Comparison of ENCODE assay signal across 1 cellular context in genomic region chr9:136585531-136586120, GRCh38.
TF ChIP-seq lines count a peak whose summit lies in the region.

No MANE protein-coding gene starts in this region.

TF ChIP-seq in H1, 55 proteins besides CTCF, POLR2A, EP300 and RAD21:
- TF ChIP-seq JUND (IDR thresholded peaks at IDR 0.05; ENCODE audit: low read length), result no peak
- no peak for TF ChIP-seq BRCA1 (IDR thresholded peaks at IDR 0.05; ENCODE audit: low read depth, low read length)
- TF ChIP-seq KDM1A (IDR thresholded peaks at IDR 0.05; ENCODE audit: borderline replicate concordance, low read length), result no peak
- no peak for TF ChIP-seq CHD1 (IDR thresholded peaks at IDR 0.05; ENCODE audit: low read depth, low read length)
- TF ChIP-seq SP4 (IDR thresholded peaks at IDR 0.05; ENCODE audit: low read length), result no peak
- no peak for TF ChIP-seq TCF12 (IDR thresholded peaks at IDR 0.05; ENCODE audit: low read depth, low read length)
- TF ChIP-seq ASH2L (IDR thresholded peaks at IDR 0.05; ENCODE audit: low read length), result no peak
- no peak for TF ChIP-seq E2F6 (IDR thresholded peaks at IDR 0.05)
TF ChIP-seq in H1: peak in this region for 0.
